22 cellular contexts compared by ENCODE assay signal in genomic region chr1:100412980-100413379, GRCh38.
DNase-seq lines count a peak whose midpoint lies in the region; ATAC-seq and TF ChIP-seq lines count a peak whose summit lies in the region.
"Had no signal": no experiment of that assay in that cellular context is flagged by ENCODE, and none has a peak within 500 bp of the region (broad histone marks: within the 10 kb centered on the region; RNA-seq: fewer than 3 reads in every experiment).

No MANE protein-coding gene starts in this region.

- peak overlapping the region; percentile 46 for H3K27ac ChIP-seq in 22Rv1
- H3K27ac ChIP-seq: A549, brain microvascular endothelial cell, coronary artery, SJCRH30 had no signal

- CTCF ChIA-PET in activated CD4-positive, alpha-beta memory T cell treated with anti-CD3 and anti-CD28 coated beads for 36 hours (lab: Charles Lee) = interaction anchor here (1.0 to 2.9 kb wide), 6 partner anchors 11 to 55 kb away, joined by 3 to 7 read pairs (median 5); no protein-coding TSS in a partner anchor

- no peaks in the 10 kb centered on the region for H3K9me3 ChIP-seq in mucosa of descending colon
- H3K9me3 ChIP-seq: A549, BE2C, heart right ventricle, left lung, SJCRH30, spleen had no signal

- H3K4me3 ChIP-seq in mucosa of descending colon = no peak overlapping the region
- H3K4me3 ChIP-seq: A549, coronary artery, heart right ventricle, left lung, SJCRH30, spleen had no signal

- H3K4me1 Mint-ChIP-seq in T-helper 2 cell treated with Interferon-gamma antibody and Interleukin-4, amounts not matched to agents 5 μg/mL and 100 μg/mL, for 36 hours (ENCODE audit: low read depth) = peaks cover 42% of the 10 kb centered on the region
- H3K4me1 Mint-ChIP-seq in activated CD4-positive, alpha-beta memory T cell treated with anti-CD3 and anti-CD28 coated beads for 36 hours (ENCODE audit: low read depth) = peaks cover 78% of the 10 kb centered on the region

- H3K27me3 Mint-ChIP-seq in T-helper 2 cell treated with Interferon-gamma antibody and Interleukin-4, amounts not matched to agents 5 μg/mL and 100 μg/mL, for 36 hours (ENCODE audit: low read depth) = no peaks in the 10 kb centered on the region
- H3K27me3 Mint-ChIP-seq in activated CD4-positive, alpha-beta memory T cell treated with anti-CD3 and anti-CD28 coated beads for 36 hours = no peaks in the 10 kb centered on the region

- no peak for DNase-seq in T-helper 2 cell treated with Interferon-gamma antibody and Interleukin-4, amounts not matched to agents 5 μg/mL and 100 μg/mL, for 36 hours (ENCODE audit: low spot score)
- DNase-seq in T-helper 2 cell = no peak
- DNase-seq in activated CD4-positive, alpha-beta memory T cell treated with anti-CD3 and anti-CD28 coated beads for 36 hours = no peak
- DNase-seq in mucosa of descending colon = no peak
- no peak for DNase-seq in dermis blood vessel endothelial cell
- no peak for DNase-seq in NCI-H446 treated with DMSO at 0.1 percent for 48 hours (lab: John Stamatoyannopoulos, UW)
- DNase-seq: activated CD8-positive, alpha-beta memory T cell treated with anti-CD3 and anti-CD28 coated beads, Interleukin-2, amount 50 U/mL, for 48 hours; BE2C; brain microvascular endothelial cell; H9; heart right ventricle; KG1; left lung; NCI-H2029; NCI-H345; SJCRH30; spleen; stimulated activated CD4-positive, alpha-beta T cell treated with anti-CD3 and anti-CD28 coated beads, Interleukin-4, amount 100 ng/mL, for 24 hours had no signal

- peak overlapping the region; percentile 35 for H3K4me3 Mint-ChIP-seq in T-helper 2 cell treated with Interferon-gamma antibody and Interleukin-4, amounts not matched to agents 5 μg/mL and 100 μg/mL, for 36 hours
- peak overlapping the region; percentile 33 for H3K4me3 Mint-ChIP-seq in activated CD4-positive, alpha-beta memory T cell treated with anti-CD3 and anti-CD28 coated beads for 36 hours
- H3K4me3 Mint-ChIP-seq: H9 had no signal

- POLR2A ChIA-PET in activated CD4-positive, alpha-beta memory T cell treated with anti-CD3 and anti-CD28 coated beads for 36 hours (lab: Charles Lee) = interaction anchor here (0.7 to 3.4 kb wide), 2 partner anchors 11 to 51 kb away, joined by 4 to 11 read pairs; no protein-coding TSS in a partner anchor

- H3K4me1 ChIP-seq in mucosa of descending colon (ENCODE audit: low read depth) = peaks cover 8% of the 10 kb centered on the region
- H3K4me1 ChIP-seq: A549, SJCRH30 had no signal

- H3K36me3 ChIP-seq in mucosa of descending colon (ENCODE audit: low read depth) = no peaks in the 10 kb centered on the region
- H3K36me3 ChIP-seq: BE2C, brain microvascular endothelial cell, heart right ventricle, left lung, SJCRH30 had no signal

- no peak overlapping the region for H3K27ac Mint-ChIP-seq in T-helper 2 cell treated with Interferon-gamma antibody and Interleukin-4, amounts not matched to agents 5 μg/mL and 100 μg/mL, for 36 hours
- peak overlapping the region; percentile 69 for H3K27ac Mint-ChIP-seq in activated CD4-positive, alpha-beta memory T cell treated with anti-CD3 and anti-CD28 coated beads for 36 hours

- intact Hi-C loops in activated CD4-positive, alpha-beta memory T cell treated with anti-CD3 and anti-CD28 coated beads for 36 hours (cut with micrococcal nuclease) = loop anchor here (1.0 kb wide), 1 partner anchor 13 kb away; no protein-coding TSS in a partner anchor
- intact Hi-C loops in mucosa of descending colon (cut with DNase I, micrococcal nuclease) = no loop called here

- peaks cover 49% of the 10 kb centered on the region for H3K36me3 Mint-ChIP-seq in T-helper 2 cell treated with Interferon-gamma antibody and Interleukin-4, amounts not matched to agents 5 μg/mL and 100 μg/mL, for 36 hours (ENCODE audit: low read depth)
- peaks cover 35% of the 10 kb centered on the region for H3K36me3 Mint-ChIP-seq in activated CD4-positive, alpha-beta memory T cell treated with anti-CD3 and anti-CD28 coated beads for 36 hours

- ATAC-seq in mucosa of descending colon = peak; percentile 43
- no peak for ATAC-seq in GM18520 (IDR thresholded peaks at IDR 0.05; ENCODE audit: unreplicated experiment)
- ATAC-seq: A549, left lung had no signal

- H3K9me3 Mint-ChIP-seq in T-helper 2 cell treated with Interferon-gamma antibody and Interleukin-4, amounts not matched to agents 5 μg/mL and 100 μg/mL, for 36 hours = peaks cover 16% of the 10 kb centered on the region
- H3K9me3 Mint-ChIP-seq in activated CD4-positive, alpha-beta memory T cell treated with anti-CD3 and anti-CD28 coated beads for 36 hours = peaks cover 14% of the 10 kb centered on the region

- TF ChIP-seq CTCF in 22Rv1 (IDR thresholded peaks at IDR 0.05) = no peak
- TF ChIP-seq CTCF in mucosa of descending colon (IDR thresholded peaks at IDR 0.05) = no peak
